15 cellular contexts compared by ENCODE assay signal in genomic region chr3:192947421-192947820, GRCh38. TPM values are rescaled to one million over a fixed set of nuclear protein-coding genes. Genes with fewer than 3 reads are reported as not detected.
A peak's percentile ranks its signal among the peaks of the same experiment; 100 is the strongest.
DNase-seq lines count a peak whose midpoint lies in the region; TF ChIP-seq lines count a peak whose summit lies in the region.
"Had no signal": no experiment of that assay in that cellular context is flagged by ENCODE, and none has a peak within 500 bp of the region (broad histone marks: within the 10 kb centered on the region; RNA-seq: fewer than 3 reads in every experiment).

No MANE protein-coding gene starts in this region.

- H3K79me2 ChIP-seq in GM23248 (ENCODE audit: insufficient read depth) = no peaks in the 10 kb centered on the region

- no peaks in the 10 kb centered on the region for H3K27me3 ChIP-seq in GM23248 (replicated peaks; ENCODE audit: insufficient read depth)
- H3K27me3 ChIP-seq: BLaER1 treated with 17β-estradiol and CSF1 and Interleukin-3, amounts not matched to agents 10 nM and 100 nM had no signal

- H3K4me3 ChIP-seq in GM23248 (no peak overlapping the region), fibroblast of mammary gland (ENCODE audit: control insufficient read depth, low read depth, low read length) (no peak overlapping the region)
- H3K4me3 ChIP-seq: BLaER1 treated with 17β-estradiol and CSF1 and Interleukin-3, amounts not matched to agents 10 nM and 100 nM had no signal

- H2AFZ ChIP-seq in GM23248 = no peak overlapping the region

- peak; percentile 26 for DNase-seq in NCI-H510A treated with DMSO at 0.1 percent for 48 hours (lab: John Stamatoyannopoulos, UW)
- no peak for DNase-seq in NCI-H510A (lab: John Stamatoyannopoulos, UW)
- peak; percentile 9 for DNase-seq in EH (ENCODE audit: low read depth)
- DNase-seq in GM23248 = peak; percentile 26
- DNase-seq in fibroblast of mammary gland (ENCODE audit: low read depth) = peak; percentile 63
- no peak for DNase-seq in NCI-H1436 (lab: John Stamatoyannopoulos, UW)
- DNase-seq in NCI-H187 treated with DMSO at 0.1 percent for 48 hours (lab: John Stamatoyannopoulos, UW) = no peak
- no peak for DNase-seq in superior temporal gyrus (ENCODE audit: extremely low spot score)
- DNase-seq: Calu3; CD8-positive, alpha-beta T cell; GF-D8; GOT3; H7 had no signal

- H3K9ac ChIP-seq in GM23248 = no peak overlapping the region
- H3K9ac ChIP-seq: BLaER1 treated with 17β-estradiol and CSF1 and Interleukin-3, amounts not matched to agents 10 nM and 100 nM had no signal

- H4K20me1 ChIP-seq in GM23248 (ENCODE audit: insufficient read depth) = no peaks in the 10 kb centered on the region
- H4K20me1 ChIP-seq: BLaER1 treated with 17β-estradiol and CSF1 and Interleukin-3, amounts not matched to agents 10 nM and 100 nM had no signal

- peaks cover 7% of the 10 kb centered on the region; the same call in 1 of the 2 replicates for H3K4me1 ChIP-seq in GM23248 (ENCODE audit: insufficient read depth)
- H3K4me1 ChIP-seq: BLaER1 treated with 17β-estradiol and CSF1 and Interleukin-3, amounts not matched to agents 10 nM and 100 nM had no signal

- no peaks in the 10 kb centered on the region for H3K9me2 ChIP-seq in GM23248 (ENCODE audit: insufficient read depth)

- in situ Hi-C loops in GM23248 (cut with MboI) = no loop called here

- no peaks in the 10 kb centered on the region for H3K36me3 ChIP-seq in GM23248 (ENCODE audit: low read depth)
- H3K36me3 ChIP-seq: BLaER1 treated with 17β-estradiol and CSF1 and Interleukin-3, amounts not matched to agents 10 nM and 100 nM had no signal

- no peak for TF ChIP-seq CTCF in fibroblast of mammary gland (conservative IDR thresholded peaks at IDR 0.05; ENCODE audit: control insufficient read depth, insufficient read depth, low read depth, low read length)

- 0 out of 2 replicates have a peak, but pooled peaks cover 4% of the 10 kb centered on the region for H3F3A ChIP-seq in GM23248 (ENCODE audit: insufficient read depth)

- WGBS in GM23248 (ENCODE audit: low coverage in 1 of 2, low lambda C conversion rate in 2 of 2, missing lambda C conversion rate in 2 of 2), 2 experiments = 48 to 78% methylated on average over 1 of the region's 1 CpG

- no peak overlapping the region for H3K27ac ChIP-seq in GM23248
- H3K27ac ChIP-seq: BLaER1 treated with 17β-estradiol and CSF1 and Interleukin-3, amounts not matched to agents 10 nM and 100 nM had no signal

- H3K9me3 ChIP-seq in GM23248 (ENCODE audit: low read depth) = no peaks in the 10 kb centered on the region
- H3K9me3 ChIP-seq: BLaER1 treated with 17β-estradiol and CSF1 and Interleukin-3, amounts not matched to agents 10 nM and 100 nM had no signal

- no peak overlapping the region for H3K4me2 ChIP-seq in GM23248 (ENCODE audit: unreplicated experiment)
- H3K4me2 ChIP-seq: BLaER1 treated with 17β-estradiol and CSF1 and Interleukin-3, amounts not matched to agents 10 nM and 100 nM had no signal

RNA-seq across cellular contexts. Expression of gene MB21D2, which starts 29.8 kb away (rescaled TPM):
- 24.2 and 26.4 TPM in 2 replicates for total RNA-seq in GM23248 (2014; rRNA removed; shearing (Covaris generic))
- 10.5 and 10.9 TPM in 2 replicates for polyA plus RNA-seq in GM23248 (2016; fragmentation: Nextera tagmentation; extraction: Ambion mirVana)
- polyA plus RNA-seq: IgD-negative memory B cell had no signal

Comparison
In these comparisons a context has a peak if more than half of its experiments do, and no peak if none do; other contexts are left out.
1. DNase-seq: peak in NCI-H510A treated with DMSO at 0.1 percent for 48 hours (single experiment), EH (single experiment), GM23248 (single experiment) and fibroblast of mammary gland (single experiment); none in NCI-H510A (single experiment), NCI-H1436 (single experiment), NCI-H187 treated with DMSO at 0.1 percent for 48 hours (single experiment) and superior temporal gyrus (single experiment).